ENCODE assay signal across 1 cellular context in genomic region chr10:30662809-30663208, GRCh38.
TF ChIP-seq lines count a peak whose summit lies in the region.

No MANE protein-coding gene starts in this region.

TF ChIP-seq in WTC11, 78 proteins besides CTCF, POLR2A, EP300 and RAD21 (continued from another document):
- TF ChIP-seq RELA (CRISPR knock-in tag; IDR thresholded peaks at IDR 0.05; ENCODE audit: borderline replicate concordance) (no peak), ATF2 (CRISPR knock-in tag; IDR thresholded peaks at IDR 0.05; ENCODE audit: borderline replicate concordance, low read depth) (no peak), CREM (CRISPR knock-in tag; IDR thresholded peaks at IDR 0.05) (no peak), ATF3 (CRISPR knock-in tag; conservative IDR thresholded peaks at IDR 0.05) (no peak)
